ENCODE assay signal across 8 cellular contexts in the genomic region with DNA sequence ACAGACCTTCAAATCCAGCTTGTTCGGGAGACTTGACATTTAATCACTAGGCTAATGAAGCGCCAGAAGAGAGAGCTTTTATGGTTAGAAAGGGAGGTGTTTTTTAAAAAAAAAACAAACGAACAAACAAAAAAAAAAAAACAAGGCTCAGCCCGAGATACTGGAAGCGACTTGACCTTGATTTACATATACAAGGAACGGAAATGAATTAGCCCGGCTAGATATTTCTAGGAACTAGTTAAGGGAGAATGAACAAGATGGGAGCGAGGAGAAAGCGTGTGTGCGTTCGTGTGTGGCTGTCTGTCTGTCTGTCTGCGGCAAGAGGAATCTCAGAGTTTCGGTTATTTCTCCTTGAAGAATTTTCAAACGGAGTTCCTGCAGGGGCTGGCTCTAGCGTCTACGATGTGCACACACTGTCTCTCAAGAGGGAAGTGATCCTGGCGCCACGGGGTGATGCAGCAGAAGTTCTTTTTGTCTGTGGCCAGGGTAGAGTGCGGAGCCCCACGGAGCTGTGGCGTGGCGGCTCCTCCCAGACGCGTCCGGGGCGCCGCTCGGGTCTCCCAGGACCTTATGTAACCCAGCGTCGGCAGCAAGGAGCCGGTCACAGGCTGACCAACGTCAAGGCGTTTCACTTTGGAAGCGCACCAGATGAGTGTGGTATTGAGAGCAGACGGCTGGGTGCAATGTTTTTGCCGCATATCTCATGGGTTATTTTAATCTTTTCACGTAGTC. TPM values are rescaled to one million over a fixed set of nuclear protein-coding genes. Genes with fewer than 3 reads are reported as not detected.
A peak's percentile ranks its signal among the peaks of the same experiment; 100 is the strongest.
DNase-seq lines count a peak whose midpoint lies in the region; ATAC-seq and TF ChIP-seq lines count a peak whose summit lies in the region.

No MANE protein-coding gene starts in this region.

- peaks cover 22% of the 10 kb centered on the region for H3K27me3 ChIP-seq in CD8-positive, alpha-beta T cell (ENCODE audit: insufficient read depth, low read length)

- peaks cover 59% of the 10 kb centered on the region for H3K27me3 Mint-ChIP-seq in CD8-positive, alpha-beta T cell (ENCODE audit: low read depth)
- H3K27me3 Mint-ChIP-seq in activated naive CD8-positive, alpha-beta T cell treated with anti-CD3 and anti-CD28 coated beads, Interleukin-2, amount 10 ng/mL, durations not matched to agents 7 days and 5 days = peaks cover 46% of the 10 kb centered on the region

- no peaks in the 10 kb centered on the region for H3K9me3 ChIP-seq in CD8-positive, alpha-beta T cell (ENCODE audit: low read length)

- no peaks in the 10 kb centered on the region for H3K9me3 Mint-ChIP-seq in CD8-positive, alpha-beta T cell
- H3K9me3 Mint-ChIP-seq in activated naive CD8-positive, alpha-beta T cell treated with anti-CD3 and anti-CD28 coated beads, Interleukin-2, amount 10 ng/mL, durations not matched to agents 7 days and 5 days = peaks cover 1% of the 10 kb centered on the region

- ATAC-seq in CD8-positive, alpha-beta T cell = peak; percentile 74
- ATAC-seq in GM19397 (IDR thresholded peaks at IDR 0.05; ENCODE audit: unreplicated experiment) = peak; percentile 77
- ATAC-seq in HG03520 (IDR thresholded peaks at IDR 0.05; ENCODE audit: unreplicated experiment) = peak; percentile 74
- ATAC-seq in activated naive CD8-positive, alpha-beta T cell treated with anti-CD3 and anti-CD28 coated beads, Interleukin-2, amount 10 ng/mL, durations not matched to agents 7 days and 5 days (ENCODE audit: low read depth) = peak; percentile 76
- ATAC-seq in Right ventricle myocardium superior (ENCODE audit: poor library complexity) = peak; percentile 96
- ATAC-seq in HG02840 (IDR thresholded peaks at IDR 0.05; ENCODE audit: low FRiP score, unreplicated experiment) = no peak

- H3K27ac ChIP-seq in CD8-positive, alpha-beta T cell (ENCODE audit: low read depth, low read length) = no peak overlapping the region

- H3K4me1 Mint-ChIP-seq in CD8-positive, alpha-beta T cell (ENCODE audit: low read depth) = peaks cover 13% of the 10 kb centered on the region
- peaks cover 36% of the 10 kb centered on the region for H3K4me1 Mint-ChIP-seq in activated naive CD8-positive, alpha-beta T cell treated with anti-CD3 and anti-CD28 coated beads, Interleukin-2, amount 10 ng/mL, durations not matched to agents 7 days and 5 days

- CTCF ChIA-PET in CD8-positive, alpha-beta T cell (lab: Charles Lee) = interaction anchor here (1.2 kb wide), 1 partner anchor 511 kb away, joined by 3 read pairs; no protein-coding TSS in a partner anchor

- DNase-seq in CD8-positive, alpha-beta T cell = peak in 6 of 7 experiments; percentile 8 to 58 (median 31)
- peak; percentile 59 for DNase-seq in activated naive CD8-positive, alpha-beta T cell treated with anti-CD3 and anti-CD28 coated beads, Interleukin-2, amount 10 ng/mL, durations not matched to agents 7 days and 5 days
- DNase-seq in Right ventricle myocardium superior (peak; percentile 88), nucleus accumbens (lab: John Stamatoyannopoulos, UW) (peak in 46 of 56 donors; percentile 2 to 75 (median 40))

- H3K4me1 ChIP-seq in CD8-positive, alpha-beta T cell (ENCODE audit: insufficient read depth, low read length) = peaks cover 11% of the 10 kb centered on the region

- POLR2A ChIA-PET in CD8-positive, alpha-beta T cell (lab: Charles Lee) = interaction anchor here (1.3 kb wide), 1 partner anchor 511 kb away, joined by 3 read pairs; no protein-coding TSS in a partner anchor
- POLR2A ChIA-PET in activated naive CD8-positive, alpha-beta T cell treated with anti-CD3 and anti-CD28 coated beads, Interleukin-2, amount 10 ng/mL, durations not matched to agents 7 days and 5 days (lab: Charles Lee) = interaction anchor here (0.6 to 1.6 kb wide), 5 partner anchors 10 to 538 kb away, joined by 3 to 5 read pairs (median 3); no protein-coding TSS in a partner anchor

- no peaks in the 10 kb centered on the region for H3K36me3 ChIP-seq in CD8-positive, alpha-beta T cell (ENCODE audit: insufficient read depth, low read length)

- intact Hi-C loops in CD8-positive, alpha-beta T cell (cut with DNase I, micrococcal nuclease) = loop anchor here in 1 of 2 experiments (2.0 kb wide), 1 partner anchor 21 kb away; no protein-coding TSS in a partner anchor
- intact Hi-C loops in Right ventricle myocardium superior (cut with DNase I) = no loop called here

- no peaks in the 10 kb centered on the region for H3K36me3 Mint-ChIP-seq in CD8-positive, alpha-beta T cell
- peaks cover 5% of the 10 kb centered on the region for H3K36me3 Mint-ChIP-seq in activated naive CD8-positive, alpha-beta T cell treated with anti-CD3 and anti-CD28 coated beads, Interleukin-2, amount 10 ng/mL, durations not matched to agents 7 days and 5 days

- peak overlapping the region; percentile 44 for H3K4me3 ChIP-seq in CD8-positive, alpha-beta T cell (ENCODE audit: low read depth, low read length)

- no peak for TF ChIP-seq CTCF in CD8-positive, alpha-beta T cell (IDR thresholded peaks at IDR 0.05)

- peak overlapping the region; percentile 80 for H3K4me3 Mint-ChIP-seq in CD8-positive, alpha-beta T cell
- peak overlapping the region; percentile 94 for H3K4me3 Mint-ChIP-seq in activated naive CD8-positive, alpha-beta T cell treated with anti-CD3 and anti-CD28 coated beads, Interleukin-2, amount 10 ng/mL, durations not matched to agents 7 days and 5 days

- no peak overlapping the region for H3K27ac Mint-ChIP-seq in CD8-positive, alpha-beta T cell
- H3K27ac Mint-ChIP-seq in activated naive CD8-positive, alpha-beta T cell treated with anti-CD3 and anti-CD28 coated beads, Interleukin-2, amount 10 ng/mL, durations not matched to agents 7 days and 5 days = peak overlapping the region; percentile 71

TF ChIP-seq in PFSK-1, 5 proteins besides CTCF, POLR2A, EP300 and RAD21:
- TF ChIP-seq SIN3A (IDR thresholded peaks at IDR 0.05; ENCODE audit: borderline replicate concordance, insufficient read depth, low read length) = no peak
- peak; percentile 62; the same call in 1 of the 2 replicates for TF ChIP-seq TAF1 (IDR thresholded peaks at IDR 0.05; ENCODE audit: borderline replicate concordance, insufficient read depth, low read length)
- TF ChIP-seq POLR2AphosphoS5 (IDR thresholded peaks at IDR 0.05; ENCODE audit: low read depth, low read length) = peak; percentile 69
- TF ChIP-seq, protein P1, sequence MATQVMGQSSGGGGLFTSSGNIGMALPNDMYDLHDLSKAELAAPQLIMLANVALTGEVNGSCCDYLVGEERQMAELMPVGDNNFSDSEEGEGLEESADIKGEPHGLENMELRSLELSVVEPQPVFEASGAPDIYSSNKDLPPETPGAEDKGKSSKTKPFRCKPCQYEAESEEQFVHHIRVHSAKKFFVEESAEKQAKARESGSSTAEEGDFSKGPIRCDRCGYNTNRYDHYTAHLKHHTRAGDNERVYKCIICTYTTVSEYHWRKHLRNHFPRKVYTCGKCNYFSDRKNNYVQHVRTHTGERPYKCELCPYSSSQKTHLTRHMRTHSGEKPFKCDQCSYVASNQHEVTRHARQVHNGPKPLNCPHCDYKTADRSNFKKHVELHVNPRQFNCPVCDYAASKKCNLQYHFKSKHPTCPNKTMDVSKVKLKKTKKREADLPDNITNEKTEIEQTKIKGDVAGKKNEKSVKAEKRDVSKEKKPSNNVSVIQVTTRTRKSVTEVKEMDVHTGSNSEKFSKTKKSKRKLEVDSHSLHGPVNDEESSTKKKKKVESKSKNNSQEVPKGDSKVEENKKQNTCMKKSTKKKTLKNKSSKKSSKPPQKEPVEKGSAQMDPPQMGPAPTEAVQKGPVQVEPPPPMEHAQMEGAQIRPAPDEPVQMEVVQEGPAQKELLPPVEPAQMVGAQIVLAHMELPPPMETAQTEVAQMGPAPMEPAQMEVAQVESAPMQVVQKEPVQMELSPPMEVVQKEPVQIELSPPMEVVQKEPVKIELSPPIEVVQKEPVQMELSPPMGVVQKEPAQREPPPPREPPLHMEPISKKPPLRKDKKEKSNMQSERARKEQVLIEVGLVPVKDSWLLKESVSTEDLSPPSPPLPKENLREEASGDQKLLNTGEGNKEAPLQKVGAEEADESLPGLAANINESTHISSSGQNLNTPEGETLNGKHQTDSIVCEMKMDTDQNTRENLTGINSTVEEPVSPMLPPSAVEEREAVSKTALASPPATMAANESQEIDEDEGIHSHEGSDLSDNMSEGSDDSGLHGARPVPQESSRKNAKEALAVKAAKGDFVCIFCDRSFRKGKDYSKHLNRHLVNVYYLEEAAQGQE (IDR thresholded peaks at IDR 0.05; ENCODE audit: insufficient read depth in 1 of 2, low read depth in 2 of 2, low read length in 2 of 2) = 0 out of 4 replicates have a peak, but pooled peaks of 1 of the 2 experiments have one; percentile 61
- no peak for TF ChIP-seq FOXP2 (optimal IDR thresholded peaks at IDR 0.05; ENCODE audit: borderline replicate concordance, extremely low read depth, extremely low read length, insufficient read depth)

RNA-seq across cellular contexts. Expression of a gene that starts 18.8 kb away (rescaled TPM):
- total RNA-seq in CD8-positive, alpha-beta T cell = 1 to 10 TPM; 5.1 to 5.3 TPM
- 55.5 TPM for polyA plus RNA-seq in PFSK-1 (2012; ENCODE audit: insufficient read length, low read depth)
- total RNA-seq in activated naive CD8-positive, alpha-beta T cell treated with anti-CD3 and anti-CD28 coated beads, Interleukin-2, amount 10 ng/mL, durations not matched to agents 7 days and 5 days = 10 to 100 TPM; 40.7 to 43.3 TPM
- total RNA-seq in Right ventricle myocardium superior = 6.0 TPM

Comparison
In these comparisons a context has a peak if more than half of its experiments do, and no peak if none do; other contexts are left out.
1. DNase-seq: peak in every context shown above with its lines; median percentile 88 in Right ventricle myocardium superior; 59 in activated naive CD8-positive, alpha-beta T cell treated with anti-CD3 and anti-CD28 coated beads, Interleukin-2, amount 10 ng/mL, durations not matched to agents 7 days and 5 days; 40 in nucleus accumbens; 31 in CD8-positive, alpha-beta T cell.